In the genomic region with DNA sequence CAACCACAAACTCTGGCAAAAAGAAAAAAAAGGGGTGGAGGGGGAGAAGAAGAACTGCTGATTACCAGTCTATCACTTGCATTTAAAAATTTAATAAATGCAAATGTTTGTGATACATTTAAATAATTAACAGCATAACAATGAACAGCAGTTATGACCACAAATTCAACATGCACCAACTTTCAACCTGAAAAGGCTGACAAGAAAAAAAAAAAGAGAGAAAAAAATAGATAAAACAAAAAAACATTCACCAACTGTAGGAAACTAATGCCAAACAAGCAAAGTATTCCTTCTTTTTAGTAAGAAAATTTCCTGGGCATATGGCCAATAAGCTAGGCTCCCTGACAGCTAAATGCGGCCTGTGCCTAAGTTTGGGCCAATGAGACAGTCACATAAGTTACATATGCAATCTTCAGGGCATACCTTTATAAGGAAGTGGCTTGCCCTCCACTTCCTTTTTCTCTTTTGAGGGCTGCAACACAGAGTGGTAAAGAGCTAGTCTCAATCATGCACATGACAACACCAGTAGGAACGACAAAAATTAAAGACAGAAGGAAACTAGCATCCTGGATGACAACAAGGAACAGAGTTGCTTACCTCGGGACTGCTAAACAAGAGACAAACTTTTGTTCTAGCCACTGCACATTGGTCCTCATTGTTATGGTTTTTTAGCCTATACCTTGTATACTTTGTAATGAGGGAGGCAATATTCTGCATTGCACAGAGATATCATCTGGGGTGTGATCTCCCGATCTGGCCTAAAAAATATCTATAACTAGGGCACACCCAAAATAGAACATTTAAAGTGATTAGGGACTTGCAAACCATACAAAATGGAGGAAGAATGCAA, we compare ENCODE assay signal across 8 cellular contexts. TPM values are rescaled to one million over a fixed set of nuclear protein-coding genes. Genes with fewer than 3 reads are reported as not detected.
DNase-seq lines count a peak whose midpoint lies in the region; ATAC-seq and TF ChIP-seq lines count a peak whose summit lies in the region.

No MANE protein-coding gene starts in this region.

- DNase-seq in AG20443 (ENCODE audit: low spot score) (peak; percentile 29), SKM-1 (lab: John Stamatoyannopoulos, UW; ENCODE audit: unreplicated experiment) (peak; percentile 92), DMS153 (lab: John Stamatoyannopoulos, UW) (no peak), ascending aorta (ENCODE audit: low spot score in 2 of 2) (no peak)
- DNase-seq in central memory CD8-positive, alpha-beta T cell (ENCODE audit: low spot score in 2 of 2), result peak; percentile 22 to 40
- DNase-seq in natural killer cell treated with Interleukin-12 subunit alpha and Interleukin-12 subunit beta and Interleukin-15 and Interleukin-18, amount 100 ng/mL, for 72 hours (ENCODE audit: low spot score), result no peak

- H3K27ac Mint-ChIP-seq in central memory CD8-positive, alpha-beta T cell (ENCODE audit: low read depth), result no peak overlapping the region
- H3K27ac Mint-ChIP-seq in natural killer cell treated with Interleukin-12 subunit alpha and Interleukin-12 subunit beta and Interleukin-15 and Interleukin-18, amount 100 ng/mL, for 72 hours, result no peak overlapping the region

- no peaks in the 10 kb centered on the region for H3K27me3 ChIP-seq in ascending aorta

- H3K4me1 Mint-ChIP-seq in central memory CD8-positive, alpha-beta T cell, result peaks cover 52% of the 10 kb centered on the region
- H3K4me1 Mint-ChIP-seq in natural killer cell treated with Interleukin-12 subunit alpha and Interleukin-12 subunit beta and Interleukin-15 and Interleukin-18, amount 100 ng/mL, for 72 hours (ENCODE audit: low read depth in 2 of 2), result peaks cover 35 to 39% of the 10 kb centered on the region in 2 donors

- peak overlapping the region; percentile 55 for H3K4me3 Mint-ChIP-seq in central memory CD8-positive, alpha-beta T cell
- no peak overlapping the region for H3K4me3 Mint-ChIP-seq in natural killer cell treated with Interleukin-12 subunit alpha and Interleukin-12 subunit beta and Interleukin-15 and Interleukin-18, amount 100 ng/mL, for 72 hours

- ATAC-seq in GM19043 (IDR thresholded peaks at IDR 0.05; ENCODE audit: low read depth, unreplicated experiment) (peak; percentile 70), HG03108 (IDR thresholded peaks at IDR 0.05; ENCODE audit: unreplicated experiment) (peak; percentile 75)
- ATAC-seq in central memory CD8-positive, alpha-beta T cell (replicated peaks; ENCODE audit: extremely low read depth, poor library complexity, severe bottlenecking), result peak; percentile 95
- peak; percentile 93 to 96 for ATAC-seq in natural killer cell treated with Interleukin-12 subunit alpha and Interleukin-12 subunit beta and Interleukin-15 and Interleukin-18, amount 100 ng/mL, for 72 hours

- H3K4me1 ChIP-seq in ascending aorta, result peaks cover 3 to 27% of the 10 kb centered on the region in 2 donors

- H3K36me3 Mint-ChIP-seq in central memory CD8-positive, alpha-beta T cell (ENCODE audit: insufficient read depth), result peaks cover 4% of the 10 kb centered on the region
- peaks cover 4% of the 10 kb centered on the region for H3K36me3 Mint-ChIP-seq in natural killer cell treated with Interleukin-12 subunit alpha and Interleukin-12 subunit beta and Interleukin-15 and Interleukin-18, amount 100 ng/mL, for 72 hours

- H3K27ac ChIP-seq in ascending aorta, result no peak overlapping the region

- H3K9me3 Mint-ChIP-seq in central memory CD8-positive, alpha-beta T cell, result peaks cover 4% of the 10 kb centered on the region
- peaks cover 3% of the 10 kb centered on the region for H3K9me3 Mint-ChIP-seq in natural killer cell treated with Interleukin-12 subunit alpha and Interleukin-12 subunit beta and Interleukin-15 and Interleukin-18, amount 100 ng/mL, for 72 hours

- intact Hi-C loops in ascending aorta (cut with DNase I), result no loop called here

- no peak overlapping the region for H3K4me3 ChIP-seq in ascending aorta

- H3K27me3 Mint-ChIP-seq in central memory CD8-positive, alpha-beta T cell, result no peaks in the 10 kb centered on the region
- H3K27me3 Mint-ChIP-seq in natural killer cell treated with Interleukin-12 subunit alpha and Interleukin-12 subunit beta and Interleukin-15 and Interleukin-18, amount 100 ng/mL, for 72 hours, result no peaks in the 10 kb centered on the region

- no peaks in the 10 kb centered on the region for H3K36me3 ChIP-seq in ascending aorta

- TF ChIP-seq CTCF in ascending aorta (IDR thresholded peaks at IDR 0.05), result no peak

- no peaks in the 10 kb centered on the region for H3K9me3 ChIP-seq in ascending aorta

RNA-seq across cellular contexts. Expression of gene PHTF1, which starts 24.2 kb away (rescaled TPM):
- total RNA-seq in natural killer cell treated with Interleukin-12 subunit alpha and Interleukin-12 subunit beta and Interleukin-15 and Interleukin-18, amount 100 ng/mL, for 72 hours, result 10 to 100 TPM; 29.0 to 44.0 TPM
- 38.6 TPM for total RNA-seq in ascending aorta

RNA-seq across cellular contexts. Expression of gene RSBN1, which starts 28.8 kb away (rescaled TPM):
- 10 to 100 TPM; 18.7 to 27.7 TPM for total RNA-seq in natural killer cell treated with Interleukin-12 subunit alpha and Interleukin-12 subunit beta and Interleukin-15 and Interleukin-18, amount 100 ng/mL, for 72 hours
- total RNA-seq in ascending aorta, result 22.7 TPM

Comparison
In these comparisons a context has a peak if more than half of its experiments do, and no peak if none do; other contexts are left out.
1. DNase-seq: peak in AG20443 (single experiment), SKM-1 (single experiment) and central memory CD8-positive, alpha-beta T cell (2 of 2); none in natural killer cell treated with Interleukin-12 subunit alpha and Interleukin-12 subunit beta and Interleukin-15 and Interleukin-18, amount 100 ng/mL, for 72 hours (single experiment), DMS153 (single experiment) and ascending aorta (0 of 2).
2. Peak in every context shown above with its lines, with median percentiles within 50 percentile points of each other: ATAC-seq.